Comparison of ENCODE assay signal across 14 cellular contexts in the genomic region with DNA sequence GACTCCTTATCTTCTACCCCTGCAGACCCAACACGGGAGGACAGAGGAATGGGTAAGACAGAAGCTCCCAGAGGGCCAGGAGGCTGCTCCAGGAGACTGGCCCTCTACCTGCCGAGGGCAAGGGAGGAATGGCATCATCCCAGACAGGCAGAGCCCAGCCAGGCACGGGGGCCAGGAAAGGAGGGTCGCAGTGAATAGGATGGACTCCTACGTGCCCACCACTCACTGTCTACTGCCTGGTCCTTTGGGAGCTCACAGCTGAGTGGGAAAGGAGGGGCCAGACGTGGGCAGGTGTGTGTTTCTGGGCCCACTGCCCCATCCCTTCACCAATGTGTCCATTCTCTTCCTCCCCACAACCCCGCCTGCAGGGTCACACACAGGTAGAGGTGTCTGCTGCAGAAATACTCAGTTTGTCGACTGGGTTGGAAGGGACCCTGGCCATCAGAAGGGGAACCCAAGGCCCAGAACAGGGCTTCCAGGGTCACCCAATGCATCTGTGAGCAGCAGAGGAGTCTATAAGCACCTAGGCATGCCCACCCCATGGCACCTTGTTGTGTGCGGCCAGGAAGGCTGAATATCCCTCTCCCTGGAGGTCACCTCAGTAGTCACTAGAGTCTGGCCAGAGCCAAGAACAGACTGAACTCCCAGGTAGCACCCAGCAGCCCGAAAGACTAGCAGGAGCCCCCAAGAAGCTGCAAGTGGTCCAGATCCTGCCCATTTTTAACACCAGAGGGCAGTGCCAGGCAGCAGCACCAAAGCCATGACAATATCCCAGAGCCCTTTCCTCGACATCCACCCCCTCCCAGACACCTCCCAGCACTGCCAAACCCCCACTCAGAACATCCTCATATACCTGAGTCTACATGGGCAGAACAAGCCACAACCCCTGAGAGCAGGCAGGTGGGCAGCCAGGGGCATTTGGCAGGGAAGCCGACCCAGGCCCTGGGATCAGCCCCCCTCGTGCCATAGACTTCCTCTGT. TPM values are rescaled to one million over a fixed set of nuclear protein-coding genes. Genes with fewer than 3 reads are reported as not detected.
A peak's percentile ranks its signal among the peaks of the same experiment; 100 is the strongest.
DNase-seq lines count a peak whose midpoint lies in the region; ATAC-seq, FAIRE-seq and TF ChIP-seq lines count a peak whose summit lies in the region.
"Had no signal": no experiment of that assay in that cellular context is flagged by ENCODE, and none has a peak within 500 bp of the region (broad histone marks: within the 10 kb centered on the region; RNA-seq: fewer than 3 reads in every experiment).

No MANE protein-coding gene starts in this region.

- H2AFZ ChIP-seq in HepG2 (ENCODE audit: low read length): no peak overlapping the region

- WGBS in HepG2 (ENCODE audit: low lambda C conversion rate): 98% methylated on average over 12 of the region's 13 CpGs
- WGBS in right lobe of liver (ENCODE audit: insufficient coverage, low coverage, low lambda C conversion rate, missing lambda C conversion rate): 82% methylated on average over 6 of the region's 13 CpGs

- no peak overlapping the region for H3K27ac Mint-ChIP-seq in natural killer cell
- no peak overlapping the region for H3K27ac Mint-ChIP-seq in activated T-helper 17 cell treated with anti-CD3 and anti-CD28 coated beads, Interleukin-2, amount 50 U/mL, for 72 hours
- H3K27ac Mint-ChIP-seq: natural killer cell treated with Interleukin-12 subunit alpha and Interleukin-12 subunit beta and Interleukin-15 and Interleukin-18, amount 100 ng/mL, for 72 hours had no signal

- in situ Hi-C loops in HepG2 (cut with HindIII; ENCODE audit: extremely low pct_ligation_motif_present, low pct_unique_long_range_greater_than_20kb): no loop called here

- TF ChIP-seq EP300 in HepG2 (IDR thresholded peaks at IDR 0.05; ENCODE audit: low read depth in 2 of 2, low read length in 2 of 2) (no peak), HepG2 (CRISPR knock-in tag; IDR thresholded peaks at IDR 0.05; ENCODE audit: borderline replicate concordance) (no peak)

- no peaks in the 10 kb centered on the region for H3K9me3 Mint-ChIP-seq in natural killer cell
- H3K9me3 Mint-ChIP-seq in activated T-helper 17 cell treated with anti-CD3 and anti-CD28 coated beads, Interleukin-2, amount 50 U/mL, for 72 hours: no peaks in the 10 kb centered on the region
- H3K9me3 Mint-ChIP-seq: natural killer cell treated with Interleukin-12 subunit alpha and Interleukin-12 subunit beta and Interleukin-15 and Interleukin-18, amount 100 ng/mL, for 72 hours had no signal

- H3K4me2 ChIP-seq in HepG2 (ENCODE audit: low read depth, low read length): no peak overlapping the region

- no peaks in the 10 kb centered on the region for H3K27me3 ChIP-seq in HepG2 (ENCODE audit: control insufficient read depth in 1 of 2, insufficient read depth in 2 of 2, low read length in 2 of 2)
- no peaks in the 10 kb centered on the region for H3K27me3 ChIP-seq in right lobe of liver
- H3K27me3 ChIP-seq in RWPE2 (ENCODE audit: insufficient read depth, poor library complexity, severe bottlenecking): no peaks in the 10 kb centered on the region
- H3K27me3 ChIP-seq in upper lobe of right lung: no peaks in the 10 kb centered on the region
- H3K27me3 ChIP-seq: body of pancreas had no signal

- no peaks in the 10 kb centered on the region for H4K20me1 ChIP-seq in HepG2 (ENCODE audit: insufficient read depth, low read length)

- FAIRE-seq in HepG2 (lab: Jason Lieb, UNC): no peak

- H3K4me1 Mint-ChIP-seq in natural killer cell: peaks cover 0 to 6% of the 10 kb centered on the region in 2 donors
- H3K4me1 Mint-ChIP-seq in activated T-helper 17 cell treated with anti-CD3 and anti-CD28 coated beads, Interleukin-2, amount 50 U/mL, for 72 hours: peaks cover 4% of the 10 kb centered on the region

- CTCF ChIA-PET in HepG2 (lab: Yijun Ruan, JAX; ENCODE audit: low intra/inter-chr PET ratio, low total read pairs): no interaction called here

- no peaks in the 10 kb centered on the region for H3K79me2 ChIP-seq in HepG2 (ENCODE audit: insufficient read depth, low read length)

- no peaks in the 10 kb centered on the region for H3K27me3 Mint-ChIP-seq in natural killer cell (ENCODE audit: low read depth in 2 of 2)
- no peaks in the 10 kb centered on the region for H3K27me3 Mint-ChIP-seq in activated T-helper 17 cell treated with anti-CD3 and anti-CD28 coated beads, Interleukin-2, amount 50 U/mL, for 72 hours
- H3K27me3 Mint-ChIP-seq: natural killer cell treated with Interleukin-12 subunit alpha and Interleukin-12 subunit beta and Interleukin-15 and Interleukin-18, amount 100 ng/mL, for 72 hours had no signal

- BruUV-seq in HepG2 (replicated peaks; lab: Mats Ljungman, UMichigan): no TSS peak

- TF ChIP-seq RAD21 in HepG2 (CRISPR knock-in tag; IDR thresholded peaks at IDR 0.05): no peak

- H3K9me3 ChIP-seq in HepG2 (ENCODE audit: low read length) (no peaks in the 10 kb centered on the region), right lobe of liver (no peaks in the 10 kb centered on the region), RWPE2 (ENCODE audit: severe bottlenecking) (no peaks in the 10 kb centered on the region), upper lobe of right lung (no peaks in the 10 kb centered on the region)
- H3K9me3 ChIP-seq: body of pancreas had no signal

- TF ChIP-seq POLR2A in HepG2 (IDR thresholded peaks at IDR 0.05; ENCODE audit: insufficient read depth in 1 of 2, low read depth in 2 of 2, low read length in 2 of 2) (no peak), right lobe of liver (IDR thresholded peaks at IDR 0.05) (no peak)

- H3K36me3 Mint-ChIP-seq in natural killer cell: peaks cover 6% of the 10 kb centered on the region
- H3K36me3 Mint-ChIP-seq in activated T-helper 17 cell treated with anti-CD3 and anti-CD28 coated beads, Interleukin-2, amount 50 U/mL, for 72 hours (ENCODE audit: low read depth): peaks cover 87% of the 10 kb centered on the region

- H3K27ac ChIP-seq in HepG2 (ENCODE audit: extremely low read length, insufficient read depth, low read length): no peak overlapping the region
- no peak overlapping the region for H3K27ac ChIP-seq in right lobe of liver
- no peak overlapping the region for H3K27ac ChIP-seq in RWPE2 (ENCODE audit: poor library complexity, severe bottlenecking)
- H3K27ac ChIP-seq in upper lobe of right lung: no peak overlapping the region
- H3K27ac ChIP-seq: body of pancreas, C4-2B had no signal

- ATAC-seq in HepG2: no peak
- ATAC-seq in right lobe of liver: no peak
- ATAC-seq in RWPE2 (ENCODE audit: low read depth): no peak
- no peak for ATAC-seq in upper lobe of right lung
- ATAC-seq in natural killer cell: no peak
- no peak for ATAC-seq in activated T-helper 17 cell treated with anti-CD3 and anti-CD28 coated beads, Interleukin-2, amount 50 U/mL, for 72 hours (replicated peaks)
- ATAC-seq in GM21360 (IDR thresholded peaks at IDR 0.05; ENCODE audit: unreplicated experiment): no peak
- ATAC-seq: body of pancreas; esophagus mucosa; natural killer cell treated with Interleukin-12 subunit alpha and Interleukin-12 subunit beta and Interleukin-15 and Interleukin-18, amount 100 ng/mL, for 72 hours had no signal

- no peak for TF ChIP-seq CTCF in HepG2 (CRISPR knock-in tag; IDR thresholded peaks at IDR 0.05)
- no peak for TF ChIP-seq CTCF in right lobe of liver (IDR thresholded peaks at IDR 0.05)
- peak; percentile 15 for TF ChIP-seq CTCF in RWPE2 (IDR thresholded peaks at IDR 0.05; ENCODE audit: poor library complexity, severe bottlenecking)
- peak; percentile 5 for TF ChIP-seq CTCF in fibroblast of the aortic adventitia (IDR thresholded peaks at IDR 0.05; ENCODE audit: insufficient read depth, low read length)
- TF ChIP-seq CTCF in upper lobe of right lung (IDR thresholded peaks at IDR 0.05): no peak
- TF ChIP-seq CTCF in natural killer cell (IDR thresholded peaks at IDR 0.05): no peak

- H3K4me3 ChIP-seq in HepG2 (replicated peaks in 1 of 3; ENCODE audit: insufficient read depth in 1 of 3, low read depth in 2 of 3, low read length in 3 of 3) (no peak overlapping the region), right lobe of liver (no peak overlapping the region), RWPE2 (ENCODE audit: severe bottlenecking) (no peak overlapping the region), fibroblast of the aortic adventitia (ENCODE audit: low read depth, low read length) (no peak overlapping the region), upper lobe of right lung (no peak overlapping the region)
- H3K4me3 ChIP-seq: body of pancreas had no signal

- peaks cover 28% of the 10 kb centered on the region for H3K4me1 ChIP-seq in HepG2 (ENCODE audit: insufficient read depth, low read length)
- H3K4me1 ChIP-seq in right lobe of liver: peaks cover 0 to 14% (median 9%) of the 10 kb centered on the region in 4 donors
- H3K4me1 ChIP-seq in RWPE2 (ENCODE audit: insufficient read depth, poor library complexity, severe bottlenecking): peaks cover 10% of the 10 kb centered on the region
- peaks cover 11% of the 10 kb centered on the region for H3K4me1 ChIP-seq in upper lobe of right lung

- peaks cover 67 to 94% of the 10 kb centered on the region in 2 experiments for H3K36me3 ChIP-seq in HepG2 (replicated peaks in 1 of 2; ENCODE audit: control insufficient read depth in 1 of 2, insufficient read depth in 2 of 2, low read length in 2 of 2)
- peaks cover 13 to 86% (median 28%) of the 10 kb centered on the region in 4 donors for H3K36me3 ChIP-seq in right lobe of liver
- peaks cover 98% of the 10 kb centered on the region for H3K36me3 ChIP-seq in RWPE2 (ENCODE audit: low read depth)
- H3K36me3 ChIP-seq in upper lobe of right lung: peaks cover 86% of the 10 kb centered on the region

- H3K9ac ChIP-seq in HepG2 (ENCODE audit: insufficient read depth, low read depth, low read length): no peak overlapping the region

- DNase-seq in HepG2 (ENCODE audit: low spot score): no peak
- no peak for DNase-seq in right lobe of liver
- DNase-seq in RWPE2 (ENCODE audit: low spot score): no peak
- DNase-seq in fibroblast of the aortic adventitia (ENCODE audit: low read depth): no peak
- peak; percentile 44 for DNase-seq in upper lobe of right lung
- DNase-seq in natural killer cell: no peak
- DNase-seq: body of pancreas; NCI-H345; stimulated activated CD4-positive, alpha-beta T cell treated with anti-CD3 and anti-CD28 coated beads, Interleukin-12 subunit alpha, Interleukin-12 subunit beta, amount 100 ng/mL, for 4 hours had no signal

- POLR2A ChIA-PET in HepG2 (lab: Yijun Ruan, JAX): no interaction called here

- intact Hi-C loops in HepG2 (cut with micrococcal nuclease; ENCODE audit: unreplicated experiment) (no loop called here), right lobe of liver (cut with DNase I) (no loop called here), upper lobe of right lung (cut with DNase I) (no loop called here), natural killer cell (cut with micrococcal nuclease) (no loop called here)

- no peak overlapping the region for H3K4me3 Mint-ChIP-seq in natural killer cell
- no peak overlapping the region for H3K4me3 Mint-ChIP-seq in activated T-helper 17 cell treated with anti-CD3 and anti-CD28 coated beads, Interleukin-2, amount 50 U/mL, for 72 hours
- H3K4me3 Mint-ChIP-seq: natural killer cell treated with Interleukin-12 subunit alpha and Interleukin-12 subunit beta and Interleukin-15 and Interleukin-18, amount 100 ng/mL, for 72 hours had no signal

RNA-seq across cellular contexts. Expression of a gene that starts 24.0 kb away (rescaled TPM):
- total RNA-seq in HepG2 (2016; rRNA removed; fragmentation: Illumina TruSeq; extraction: Trizol) (196 and 238 TPM in 2 replicates), right lobe of liver (100 to 1,000 TPM in 5 of 6 experiments, 10 to 100 TPM in 1; 98.9 to 257 (median 146) TPM), fibroblast of the aortic adventitia (ENCODE audit: low replicate concordance) (265 and 457 TPM in 2 replicates), upper lobe of right lung (432 TPM), natural killer cell (100 to 1,000 TPM in 2 of 3 donors, 10 to 100 TPM in 1; 82.9 to 126 (median 107) TPM)
- total RNA-seq in HepG2 (2016; cell fraction: cytosol; rRNA removed; fragmentation: Illumina TruSeq; extraction: Trizol; ENCODE audit: low read depth): 73.9 and 83.5 TPM in 2 replicates
- total RNA-seq in HepG2 (2016; cell fraction: insoluble cytoplasmic fraction; rRNA removed; fragmentation: Illumina TruSeq; extraction: Trizol): 153 and 251 TPM in 2 replicates
- total RNA-seq in HepG2 (2016; cell fraction: membrane; rRNA removed; fragmentation: Illumina TruSeq; extraction: Trizol): 138 and 161 TPM in 2 replicates
- total RNA-seq in HepG2 (2016; cell fraction: nucleus; rRNA removed; fragmentation: Illumina TruSeq; extraction: Trizol): 157 and 193 TPM in 2 replicates
- polyA plus RNA-seq in HepG2 (2011; rRNA removed): 150 and 188 TPM in 2 replicates
- polyA plus RNA-seq in HepG2 (2011; cell fraction: cytosol; rRNA removed): 105 and 148 TPM in 2 replicates
- 113 and 116 TPM in 2 replicates for polyA plus RNA-seq in HepG2 (2011; cell fraction: nucleus; rRNA removed)
- 234 and 367 TPM in 2 replicates for polyA plus RNA-seq in HepG2 (2012)
- polyA plus RNA-seq in HepG2 (2016; cell fraction: cytosol; fragmentation: Illumina TruSeq; extraction: Trizol; ENCODE audit: low read depth): 126 and 140 TPM in 2 replicates
- polyA plus RNA-seq in HepG2 (2016; cell fraction: insoluble cytoplasmic fraction; fragmentation: Illumina TruSeq; extraction: Trizol; ENCODE audit: low read depth): 190 and 266 TPM in 2 replicates
- polyA plus RNA-seq in HepG2 (2016; cell fraction: membrane; fragmentation: Illumina TruSeq; extraction: Trizol; ENCODE audit: low read depth): 168 and 215 TPM in 2 replicates
- polyA plus RNA-seq in HepG2 (2016; cell fraction: nucleus; fragmentation: Illumina TruSeq; extraction: Trizol; ENCODE audit: insufficient read depth, low read depth): 308 and 328 TPM in 2 replicates
- 280 and 471 TPM in 2 replicates for polyA minus RNA-seq in HepG2 (2011; rRNA and poly(A)+ RNA removed; ENCODE audit: low replicate concordance)
- 128 and 140 TPM in 2 replicates for polyA minus RNA-seq in HepG2 (2011; cell fraction: cytosol; rRNA and poly(A)+ RNA removed)
- polyA minus RNA-seq in HepG2 (2011; cell fraction: nucleus; rRNA and poly(A)+ RNA removed): 47.4 and 62.7 TPM in 2 replicates
- total RNA-seq in activated T-helper 17 cell treated with anti-CD3 and anti-CD28 coated beads, Interleukin-2, amount 50 U/mL, for 72 hours: 100 to 1,000 TPM; 150 to 296 TPM

Comparison
In these comparisons a context has a peak if more than half of its experiments do, and no peak if none do; other contexts are left out.
1. CTCF ChIP-seq: peak in RWPE2 (single experiment) and fibroblast of the aortic adventitia (single experiment); none in HepG2 (single experiment), right lobe of liver (0 of 4), upper lobe of right lung (single experiment) and natural killer cell (single experiment).